Comparison of ENCODE assay signal across 12 cellular contexts in genomic region chr14:69574954-69575295, GRCh38. TPM values are rescaled to one million over a fixed set of nuclear protein-coding genes. Genes with fewer than 3 reads are reported as not detected.
DNase-seq lines count a peak whose midpoint lies in the region; ATAC-seq, FAIRE-seq and TF ChIP-seq lines count a peak whose summit lies in the region.
"Had no signal": no experiment of that assay in that cellular context is flagged by ENCODE, and none has a peak within 500 bp of the region (broad histone marks: within the 10 kb centered on the region; RNA-seq: fewer than 3 reads in every experiment).

No MANE protein-coding gene starts in this region.

- H3K4me3 Mint-ChIP-seq in osteocyte (ENCODE audit: unreplicated experiment): peak overlapping the region; percentile 80

- CTCF ChIA-PET in OCI-LY7 (lab: Charles Lee; ENCODE audit: unreplicated experiment): no interaction called here

- no peaks in the 10 kb centered on the region for H3K79me2 ChIP-seq in OCI-LY7 (ENCODE audit: insufficient read depth, low read depth, low read length)

- no peak overlapping the region for H3K27ac Mint-ChIP-seq in osteocyte (ENCODE audit: unreplicated experiment)

- H2AFZ ChIP-seq in OCI-LY7 (ENCODE audit: low read length): no peak overlapping the region

- BruUV-seq in OCI-LY7 (replicated peaks; lab: Mats Ljungman, UMichigan): no TSS peak

- H3K4me3 ChIP-seq in OCI-LY7 (ENCODE audit: low read depth, low read length, poor library complexity, severe bottlenecking) (no peak overlapping the region), ectodermal cell (ENCODE audit: insufficient read depth, low read depth, low read length) (peak overlapping the region; percentile 54)

- H3K27me3 Mint-ChIP-seq in osteocyte (ENCODE audit: unreplicated experiment): peaks cover 40% of the 10 kb centered on the region

- H3K36me3 ChIP-seq in OCI-LY7 (ENCODE audit: insufficient read depth, low read length) (no peaks in the 10 kb centered on the region), ectodermal cell (ENCODE audit: control insufficient read depth, insufficient read depth, low read length) (peaks cover 12% of the 10 kb centered on the region)

- peaks cover 39% of the 10 kb centered on the region for H3K27me3 ChIP-seq in ectodermal cell (ENCODE audit: control insufficient read depth, insufficient read depth, low read length, poor library complexity, severe bottlenecking)

- TF ChIP-seq CTCF in OCI-LY7 (conservative IDR thresholded peaks at IDR 0.05; ENCODE audit: low read length) (peak; percentile 28; the same call in 1 of the 2 replicates), osteocyte (IDR thresholded peaks at IDR 0.05) (peak; percentile 24)

- no peaks in the 10 kb centered on the region for H3K9me2 ChIP-seq in OCI-LY7 (ENCODE audit: insufficient read depth, low read length)

- H3K9me3 Mint-ChIP-seq in osteocyte (ENCODE audit: unreplicated experiment): no peaks in the 10 kb centered on the region

- ATAC-seq in GM21717 (IDR thresholded peaks at IDR 0.05; ENCODE audit: unreplicated experiment) (no peak), GM18858 (IDR thresholded peaks at IDR 0.05; ENCODE audit: unreplicated experiment) (no peak)

- H4K20me1 ChIP-seq in OCI-LY7 (ENCODE audit: insufficient read depth, low read length): no peaks in the 10 kb centered on the region

- H3K4me2 ChIP-seq in OCI-LY7 (ENCODE audit: low read length): no peak overlapping the region

- DNase-seq in NCI-H146 (lab: John Stamatoyannopoulos, UW) (peak; percentile 30), NCI-H146 treated with DMSO at 0.1 percent for 48 hours (lab: John Stamatoyannopoulos, UW; ENCODE audit: unreplicated experiment) (no peak), OCI-LY7 (ENCODE audit: low spot score) (no peak), osteocyte (ENCODE audit: extremely low spot score, unreplicated experiment) (no peak), GM12891 (ENCODE audit: insufficient read length, low spot score) (no peak)
- DNase-seq: cortex of kidney had no signal

- no peak for FAIRE-seq in GM12891 (lab: Jason Lieb, UNC)
- FAIRE-seq: small intestine had no signal

- H3K4me1 ChIP-seq in OCI-LY7 (ENCODE audit: insufficient read depth, low read length, poor library complexity, severe bottlenecking): no peaks in the 10 kb centered on the region
- H3K4me1 ChIP-seq in ectodermal cell (ENCODE audit: control insufficient read depth, insufficient read depth, low read length): peaks cover 7% of the 10 kb centered on the region

- H3K36me3 Mint-ChIP-seq in osteocyte (ENCODE audit: unreplicated experiment): no peaks in the 10 kb centered on the region

- POLR2A ChIA-PET in OCI-LY7 (lab: Charles Lee): no interaction called here

- no peak for TF ChIP-seq POLR2A in GM12891 (IDR thresholded peaks at IDR 0.05; ENCODE audit: low read depth, low read length)

- H3K9me3 ChIP-seq in OCI-LY7 (ENCODE audit: low read length): no peaks in the 10 kb centered on the region
- no peaks in the 10 kb centered on the region for H3K9me3 ChIP-seq in ectodermal cell (ENCODE audit: control insufficient read depth, low read length)

- H3K4me1 Mint-ChIP-seq in osteocyte (ENCODE audit: unreplicated experiment): peaks cover 9% of the 10 kb centered on the region

- intact Hi-C loops in OCI-LY7 (cut with micrococcal nuclease; ENCODE audit: unreplicated experiment): loop anchor here (2.0 kb wide), 1 partner anchor 332 kb away; no protein-coding TSS in a partner anchor

- WGBS in ectodermal cell, 2 experiments: 52 to 64% methylated on average over 4 to 5 of the region's 5 CpGs

- no peak overlapping the region for H3K27ac ChIP-seq in OCI-LY7 (ENCODE audit: low read depth, low read length, poor library complexity, severe bottlenecking)
- no peak overlapping the region for H3K27ac ChIP-seq in ectodermal cell (ENCODE audit: insufficient read depth, low read depth, low read length, poor library complexity, severe bottlenecking)
- H3K27ac ChIP-seq: GM23248 had no signal

TF ChIP-seq in GM12891, 5 proteins besides CTCF, POLR2A, EP300 and RAD21:
- TF ChIP-seq POLR2AphosphoS5 (IDR thresholded peaks at IDR 0.05; ENCODE audit: low read depth, low read length) (no peak), TAF1 (IDR thresholded peaks at IDR 0.05; ENCODE audit: low read depth, low read length) (no peak), PAX5 (IDR thresholded peaks at IDR 0.05; ENCODE audit: insufficient read depth, low read length, severe bottlenecking) (no peak), SPI1 (IDR thresholded peaks at IDR 0.05; ENCODE audit: low read depth, low read length) (no peak), POU2F2 (IDR thresholded peaks at IDR 0.05; ENCODE audit: low read depth, low read length) (no peak)

RNA-seq across cellular contexts. Expression of gene CCDC177, which starts 0.3 kb away (rescaled TPM):
- total RNA-seq in OCI-LY7 (2014; rRNA removed; shearing (Covaris generic)): not detected in 2 replicates
- total RNA-seq in OCI-LY7 (2022): not detected in 2 replicates
- polyA plus RNA-seq in ectodermal cell (2013, experiment 1 of 4): 5.9 TPM
- polyA plus RNA-seq in ectodermal cell (2013, experiment 2 of 4): 10.8 TPM
- 7.2 TPM for polyA plus RNA-seq in ectodermal cell (2013, experiment 3 of 4)
- polyA plus RNA-seq in ectodermal cell (2013, experiment 4 of 4): 7.7 TPM
- not detected in 2 replicates for total RNA-seq in osteocyte
- not detected for polyA plus RNA-seq in GM12891 (2012; ENCODE audit: low read depth, missing spikeins)
- total RNA-seq: GM23248, M059J had no signal
- polyA plus RNA-seq: GM23248 had no signal

RNA-seq across cellular contexts. Expression of gene SUSD6, which starts 36.5 kb away (rescaled TPM):
- 19.3 and 23.1 TPM in 2 replicates for total RNA-seq in OCI-LY7 (2014; rRNA removed; shearing (Covaris generic))
- total RNA-seq in OCI-LY7 (2022) (40.9 and 43.6 TPM in 2 replicates), osteocyte (30.6 and 31.2 TPM in 2 replicates)
- 4.8 TPM for polyA plus RNA-seq in ectodermal cell (2013, experiment 1 of 4)
- polyA plus RNA-seq in ectodermal cell (2013, experiment 2 of 4): 6.7 TPM
- 4.8 TPM for polyA plus RNA-seq in ectodermal cell (2013, experiment 3 of 4)
- 4.9 TPM for polyA plus RNA-seq in ectodermal cell (2013, experiment 4 of 4)
- 24.1 TPM for polyA plus RNA-seq in GM12891 (2012; ENCODE audit: low read depth, missing spikeins)
